17 cellular contexts compared by ENCODE assay signal in genomic region chr12:58530421-58531067, GRCh38.
DNase-seq lines count a peak whose midpoint lies in the region; ATAC-seq, FAIRE-seq and TF ChIP-seq lines count a peak whose summit lies in the region.
"Had no signal": no experiment of that assay in that cellular context is flagged by ENCODE, and none has a peak within 500 bp of the region (broad histone marks: within the 10 kb centered on the region; RNA-seq: fewer than 3 reads in every experiment).

No MANE protein-coding gene starts in this region.

- POLR2A ChIA-PET in AG04450 (lab: Yijun Ruan, JAX): interaction anchor here (1.7 to 1.8 kb wide), 2 partner anchors 10 to 105 kb away, joined by 10 to 16 read pairs; no protein-coding TSS in a partner anchor

- TF ChIP-seq CTCF in AG04450 (IDR thresholded peaks at IDR 0.05; ENCODE audit: low read depth, low read length): no peak
- no peak for TF ChIP-seq CTCF in progenitor cell of endocrine pancreas (IDR thresholded peaks at IDR 0.05; ENCODE audit: unreplicated experiment)

- H3K36me3 Mint-ChIP-seq in progenitor cell of endocrine pancreas (ENCODE audit: insufficient read depth): no peaks in the 10 kb centered on the region
- H3K36me3 Mint-ChIP-seq: activated CD8-positive, alpha-beta memory T cell treated with anti-CD3 and anti-CD28 coated beads, Interleukin-2, amount 10 ng/mL, durations not matched to agents 7 days and 5 days had no signal

- no peaks in the 10 kb centered on the region; the same call in 1 of the 2 replicates for H3K36me3 ChIP-seq in MG63
- H3K36me3 ChIP-seq: upper lobe of left lung had no signal

- peak; percentile 35 for FAIRE-seq in endometrium (lab: Jason Lieb, UNC)
- FAIRE-seq: H1 had no signal

- no peak for ATAC-seq in HG03520 (IDR thresholded peaks at IDR 0.05; ENCODE audit: unreplicated experiment)
- ATAC-seq: activated CD8-positive, alpha-beta memory T cell treated with anti-CD3 and anti-CD28 coated beads, Interleukin-2, amount 10 ng/mL, durations not matched to agents 7 days and 5 days; left lobe of liver had no signal

- H3K27me3 ChIP-seq in AG04450 (ENCODE audit: control insufficient read depth, insufficient read depth, low read length) (no peaks in the 10 kb centered on the region), MG63 (no peaks in the 10 kb centered on the region)
- H3K27me3 ChIP-seq: upper lobe of left lung had no signal

- H3K27ac Mint-ChIP-seq in progenitor cell of endocrine pancreas: no peak overlapping the region
- H3K27ac Mint-ChIP-seq: activated CD8-positive, alpha-beta memory T cell treated with anti-CD3 and anti-CD28 coated beads, Interleukin-2, amount 10 ng/mL, durations not matched to agents 7 days and 5 days; nephron progenitor cell had no signal

- H3K27me3 Mint-ChIP-seq in progenitor cell of endocrine pancreas: no peaks in the 10 kb centered on the region
- H3K27me3 Mint-ChIP-seq: activated CD8-positive, alpha-beta memory T cell treated with anti-CD3 and anti-CD28 coated beads, Interleukin-2, amount 10 ng/mL, durations not matched to agents 7 days and 5 days had no signal

- CTCF ChIA-PET in AG04450 (lab: Charles Lee): interaction anchor here (0.7 to 1.6 kb wide), 3 partner anchors 10 to 537 kb away, joined by 3 to 6 read pairs (median 3); no protein-coding TSS in a partner anchor

- no peak overlapping the region for H3K4me3 ChIP-seq in AG04450 (ENCODE audit: low read depth, low read length)
- H3K4me3 ChIP-seq in MG63: no peak overlapping the region
- H3K4me3 ChIP-seq: upper lobe of left lung had no signal

- H3K27ac ChIP-seq in AG04450 (ENCODE audit: low read depth, low read length): peak overlapping the region; percentile 48
- H3K27ac ChIP-seq: upper lobe of left lung had no signal

- H3K9me3 Mint-ChIP-seq in progenitor cell of endocrine pancreas (ENCODE audit: low read depth): peaks cover 9% of the 10 kb centered on the region

- DNase-seq in AG04450 (ENCODE audit: low read depth, low spot score) (peak; percentile 65), M059J (ENCODE audit: low read depth) (peak; percentile 77), myocyte (ENCODE audit: low read depth) (peak; percentile 31), RKO (ENCODE audit: low spot score) (no peak), progenitor cell of endocrine pancreas (ENCODE audit: low spot score, unreplicated experiment) (no peak), MG63 (no peak)
- DNase-seq: activated CD8-positive, alpha-beta memory T cell treated with anti-CD3 and anti-CD28 coated beads, Interleukin-2, amount 10 ng/mL, durations not matched to agents 7 days and 5 days; AML-193; NCI-H1105 treated with DMSO at 0.1 percent for 48 hours; NCI-H524; nephron progenitor cell; SHP77; upper lobe of left lung had no signal

- peaks cover 10% of the 10 kb centered on the region for H3K4me1 Mint-ChIP-seq in progenitor cell of endocrine pancreas (ENCODE audit: low read depth)
- H3K4me1 Mint-ChIP-seq: activated CD8-positive, alpha-beta memory T cell treated with anti-CD3 and anti-CD28 coated beads, Interleukin-2, amount 10 ng/mL, durations not matched to agents 7 days and 5 days; nephron progenitor cell had no signal

- no peak overlapping the region for H3K4me3 Mint-ChIP-seq in progenitor cell of endocrine pancreas (ENCODE audit: low read depth)
- H3K4me3 Mint-ChIP-seq: activated CD8-positive, alpha-beta memory T cell treated with anti-CD3 and anti-CD28 coated beads, Interleukin-2, amount 10 ng/mL, durations not matched to agents 7 days and 5 days; nephron progenitor cell had no signal

- H3K9me3 ChIP-seq in AG04450 (ENCODE audit: control insufficient read depth, insufficient read depth, low read length) (no peaks in the 10 kb centered on the region; the same call in 1 of the 2 replicates), MG63 (peaks cover 6% of the 10 kb centered on the region)
- H3K9me3 ChIP-seq: upper lobe of left lung had no signal

Comparison
In these comparisons a context has a peak if more than half of its experiments do, and no peak if none do; other contexts are left out.
1. DNase-seq: peak in AG04450 (single experiment), M059J (single experiment) and myocyte (single experiment); none in RKO (single experiment), progenitor cell of endocrine pancreas (single experiment) and MG63 (single experiment).